8 cellular contexts compared by ENCODE assay signal in genomic region chr10:5814110-5815107, GRCh38. TPM values are rescaled to one million over a fixed set of nuclear protein-coding genes. Genes with fewer than 3 reads are reported as not detected.
A peak's percentile ranks its signal among the peaks of the same experiment; 100 is the strongest.
DNase-seq lines count a peak whose midpoint lies in the region; ATAC-seq, FAIRE-seq and TF ChIP-seq lines count a peak whose summit lies in the region.

No MANE protein-coding gene starts in this region.

- intact Hi-C loops in left ventricle myocardium inferior (cut with micrococcal nuclease) = no loop called here
- intact Hi-C loops in Right ventricle myocardium superior (cut with DNase I) = loop anchor here (5.0 kb wide), 1 partner anchor 73 kb away; the partner anchor contains the start of gene ANKRD16
- intact Hi-C loops in pancreas (cut with DNase I) = no loop called here

- no peaks in the 10 kb centered on the region for H3K27me3 ChIP-seq in left ventricle myocardium inferior (ENCODE audit: low read depth)
- H3K27me3 ChIP-seq in pancreas = no peaks in the 10 kb centered on the region

- H3K4me1 ChIP-seq in left ventricle myocardium inferior (peaks cover 52% of the 10 kb centered on the region), pancreas (peaks cover 18 to 32% (median 22%) of the 10 kb centered on the region in 3 donors)

- H3K36me3 ChIP-seq in left ventricle myocardium inferior (no peaks in the 10 kb centered on the region), pancreas (no peaks in the 10 kb centered on the region)

- 20 to 23% methylated on average over 12 of the region's 12 CpGs for WGBS in pancreas, 2 donors

- DNase-seq in left ventricle myocardium inferior (no peak), Right ventricle myocardium superior (no peak), RPMI7951 (ENCODE audit: low read depth) (peak; percentile 6), epithelial cell of prostate (ENCODE audit: low read depth, low spot score) (no peak), pancreas (no peak), cortex of kidney (lab: John Stamatoyannopoulos, UW) (no peak), islet precursor cell (no peak)

- H3K9me3 ChIP-seq in left ventricle myocardium inferior (replicated peaks) (no peaks in the 10 kb centered on the region), pancreas (no peaks in the 10 kb centered on the region)

- no peak for FAIRE-seq in pancreas (lab: Jason Lieb, UNC)

- peak overlapping the region; percentile 96 for H3K4me3 ChIP-seq in left ventricle myocardium inferior
- H3K4me3 ChIP-seq in pancreas = peak overlapping the region; percentile 65 to 89 (median 80)

- ATAC-seq in Right ventricle myocardium superior (ENCODE audit: poor library complexity) = no peak
- no peak for ATAC-seq in pancreas
- ATAC-seq in GM19395 (IDR thresholded peaks at IDR 0.05; ENCODE audit: unreplicated experiment) = no peak

- H3K27ac ChIP-seq in left ventricle myocardium inferior (replicated peaks) (peak overlapping the region; percentile 98), epithelial cell of prostate (peak overlapping the region; percentile 83), pancreas (peak overlapping the region; percentile 91 to 99 (median 98))

- TF ChIP-seq CTCF in left ventricle myocardium inferior (IDR thresholded peaks at IDR 0.05; ENCODE audit: borderline replicate concordance) (no peak), pancreas (IDR thresholded peaks at IDR 0.05) (no peak)

RNA-seq across cellular contexts. Expression of gene GDI2, which starts 1.2 kb away (rescaled TPM):
- total RNA-seq in left ventricle myocardium inferior = 93.2 TPM
- 101 TPM for total RNA-seq in Right ventricle myocardium superior
- total RNA-seq in RPMI7951 (2014; rRNA removed; shearing (Covaris generic)) = 441 and 493 TPM in 2 replicates
- 100 to 1,000 TPM; 112 to 171 (median 138) TPM for total RNA-seq in pancreas
- 10 to 100 TPM; 46.5 to 74.2 TPM for polyA plus RNA-seq in pancreas
